15 cellular contexts compared by ENCODE assay signal in genomic region chr5:95735436-95735835, GRCh38. TPM values are rescaled to one million over a fixed set of nuclear protein-coding genes. Genes with fewer than 3 reads are reported as not detected.
DNase-seq lines count a peak whose midpoint lies in the region; ATAC-seq and TF ChIP-seq lines count a peak whose summit lies in the region.
"Had no signal": no experiment of that assay in that cellular context is flagged by ENCODE, and none has a peak within 500 bp of the region (broad histone marks: within the 10 kb centered on the region; RNA-seq: fewer than 3 reads in every experiment).

No MANE protein-coding gene starts in this region.

- no peaks in the 10 kb centered on the region for H3K27me3 ChIP-seq in BLaER1 treated with 17β-estradiol and CSF1 and Interleukin-3, amounts not matched to agents 10 nM and 100 nM
- H3K27me3 ChIP-seq in hepatocyte (no peaks in the 10 kb centered on the region), brain microvascular endothelial cell (replicated peaks) (no peaks in the 10 kb centered on the region)
- H3K27me3 ChIP-seq: BLaER1 had no signal

- TF ChIP-seq CTCF in WI38 (IDR thresholded peaks at IDR 0.05; ENCODE audit: low read depth, low read length), result no peak
- TF ChIP-seq CTCF in hepatocyte (IDR thresholded peaks at IDR 0.05; ENCODE audit: poor library complexity), result no peak
- no peak for TF ChIP-seq CTCF in brain microvascular endothelial cell (IDR thresholded peaks at IDR 0.05; ENCODE audit: low read depth, low read length, missing control alignments)

- no peak overlapping the region for H3K27ac ChIP-seq in BLaER1 treated with 17β-estradiol and CSF1 and Interleukin-3, amounts not matched to agents 10 nM and 100 nM
- peak overlapping the region; percentile 39 for H3K27ac ChIP-seq in hepatocyte
- H3K27ac ChIP-seq in brain microvascular endothelial cell, result no peak overlapping the region
- H3K27ac ChIP-seq: BLaER1, lower lobe of right lung had no signal

- no peaks in the 10 kb centered on the region for H3K9me2 ChIP-seq in hepatocyte (replicated peaks; ENCODE audit: insufficient read depth)

- peaks cover 0 to 15% (median 0%) of the 10 kb centered on the region in 11 experiments; a peak in 4 of 22 replicates for H4K20me1 ChIP-seq in BLaER1 treated with 17β-estradiol and CSF1 and Interleukin-3, amounts not matched to agents 10 nM and 100 nM
- no peaks in the 10 kb centered on the region for H4K20me1 ChIP-seq in hepatocyte (ENCODE audit: insufficient read depth, poor library complexity, severe bottlenecking)

- no peak overlapping the region for H2AFZ ChIP-seq in hepatocyte

- H3K79me2 ChIP-seq in hepatocyte, result peaks cover 74% of the 10 kb centered on the region

- H3K4me3 ChIP-seq in BLaER1 treated with 17β-estradiol and CSF1 and Interleukin-3, amounts not matched to agents 10 nM and 100 nM, result no peak overlapping the region
- H3K4me3 ChIP-seq in WI38 (ENCODE audit: low read depth, low read length), result peak overlapping the region; percentile 90
- H3K4me3 ChIP-seq in hepatocyte, result no peak overlapping the region
- no peak overlapping the region for H3K4me3 ChIP-seq in brain microvascular endothelial cell (ENCODE audit: low read depth, low read length)
- H3K4me3 ChIP-seq: BLaER1 had no signal

- DNase-seq in hepatocyte (ENCODE audit: low spot score) (no peak), renal cortical epithelial cell (ENCODE audit: low read depth) (peak; percentile 73), germinal center (ENCODE audit: low spot score) (no peak), brain microvascular endothelial cell (no peak)
- DNase-seq in stimulated activated CD4-positive, alpha-beta T cell treated with anti-CD3 and anti-CD28 coated beads, Interleukin-12 subunit alpha, Interleukin-12 subunit beta, amount 100 ng/mL, for 4 hours, result no peak
- DNase-seq: activated CD4-positive, alpha-beta T cell treated with anti-CD3 and anti-CD28 coated beads for 48 hours; activated T-cell treated with anti-CD3 and anti-CD28 coated beads, Interleukin-2, amount 50 U/mL, for 72 hours; DMS79; lower lobe of right lung; NCI-H1105 treated with DMSO at 0.1 percent for 48 hours had no signal

- H3K9me3 ChIP-seq in BLaER1 treated with 17β-estradiol and CSF1 and Interleukin-3, amounts not matched to agents 10 nM and 100 nM (replicated peaks in 1 of 11), result peaks cover 0 to 22% (median 14%) of the 10 kb centered on the region in 11 experiments; a peak in 14 of 22 replicates
- H3K9me3 ChIP-seq in hepatocyte (ENCODE audit: low read depth), result no peaks in the 10 kb centered on the region
- H3K9me3 ChIP-seq: lower lobe of right lung had no signal

- 51% methylated on average over 2 of the region's 2 CpGs for WGBS in hepatocyte (ENCODE audit: low lambda C conversion rate, missing lambda C conversion rate)

- no peak for ATAC-seq in HG02884 (IDR thresholded peaks at IDR 0.05; ENCODE audit: unreplicated experiment)
- ATAC-seq: activated T-cell treated with anti-CD3 and anti-CD28 coated beads, Interleukin-2, amount 50 U/mL, for 72 hours; lower lobe of right lung had no signal

- peaks cover 59 to 80% (median 67%) of the 10 kb centered on the region in 10 experiments for H3K4me1 ChIP-seq in BLaER1 treated with 17β-estradiol and CSF1 and Interleukin-3, amounts not matched to agents 10 nM and 100 nM
- peaks cover 27% of the 10 kb centered on the region for H3K4me1 ChIP-seq in hepatocyte (ENCODE audit: insufficient read depth)

- peaks cover 20 to 71% (median 38%) of the 10 kb centered on the region in 11 experiments; a peak in 21 of 22 replicates for H3K36me3 ChIP-seq in BLaER1 treated with 17β-estradiol and CSF1 and Interleukin-3, amounts not matched to agents 10 nM and 100 nM
- H3K36me3 ChIP-seq in hepatocyte (replicated peaks; ENCODE audit: insufficient read depth, low read depth) (no peaks in the 10 kb centered on the region), brain microvascular endothelial cell (replicated peaks) (peaks cover 20% of the 10 kb centered on the region)
- H3K36me3 ChIP-seq: lower lobe of right lung had no signal

- in situ Hi-C loops in brain microvascular endothelial cell (cut with HindIII; ENCODE audit: low pct_ligation_motif_present, low sequenced_read_pairs), result no loop called here

- H3K4me2 ChIP-seq in BLaER1 treated with 17β-estradiol and CSF1 and Interleukin-3, amounts not matched to agents 10 nM and 100 nM, result peak overlapping the region in 10 of 11 experiments; percentile 16 to 92 (median 84); a peak in 10 of 22 replicates
- peak overlapping the region; percentile 76 for H3K4me2 ChIP-seq in hepatocyte
- H3K4me2 ChIP-seq: BLaER1 had no signal

- H3K9ac ChIP-seq in BLaER1 treated with 17β-estradiol and CSF1 and Interleukin-3, amounts not matched to agents 10 nM and 100 nM, result no peak overlapping the region
- H3K9ac ChIP-seq: BLaER1 had no signal

RNA-seq across cellular contexts. Expression of gene RHOBTB3, which starts 4.3 kb away (rescaled TPM):
- total RNA-seq in hepatocyte (126 and 162 TPM in 2 replicates), renal cortical epithelial cell (97.9 and 183 TPM in 2 replicates)
- polyA plus RNA-seq in hepatocyte, result 91.3 and 113 TPM in 2 replicates

RNA-seq across cellular contexts. Expression of gene SPATA9, which starts 52.6 kb away (rescaled TPM):
- 0.33 TPM in 1 of 2 replicates, not detected in the other for total RNA-seq in hepatocyte
- polyA plus RNA-seq in hepatocyte, result 0.17 and 1.2 TPM in 2 replicates
- total RNA-seq in renal cortical epithelial cell, result 0.20 TPM in 1 of 2 replicates, not detected in the other
- total RNA-seq: lower lobe of right lung; T-helper 1 cell treated with Interleukin-12 subunit alpha and Interleukin-12 subunit beta and Interleukin-4 antibody, amounts not matched to agents 30 ng/mL and 1 ng/mL, for 36 hours had no signal
